In the genomic region with DNA sequence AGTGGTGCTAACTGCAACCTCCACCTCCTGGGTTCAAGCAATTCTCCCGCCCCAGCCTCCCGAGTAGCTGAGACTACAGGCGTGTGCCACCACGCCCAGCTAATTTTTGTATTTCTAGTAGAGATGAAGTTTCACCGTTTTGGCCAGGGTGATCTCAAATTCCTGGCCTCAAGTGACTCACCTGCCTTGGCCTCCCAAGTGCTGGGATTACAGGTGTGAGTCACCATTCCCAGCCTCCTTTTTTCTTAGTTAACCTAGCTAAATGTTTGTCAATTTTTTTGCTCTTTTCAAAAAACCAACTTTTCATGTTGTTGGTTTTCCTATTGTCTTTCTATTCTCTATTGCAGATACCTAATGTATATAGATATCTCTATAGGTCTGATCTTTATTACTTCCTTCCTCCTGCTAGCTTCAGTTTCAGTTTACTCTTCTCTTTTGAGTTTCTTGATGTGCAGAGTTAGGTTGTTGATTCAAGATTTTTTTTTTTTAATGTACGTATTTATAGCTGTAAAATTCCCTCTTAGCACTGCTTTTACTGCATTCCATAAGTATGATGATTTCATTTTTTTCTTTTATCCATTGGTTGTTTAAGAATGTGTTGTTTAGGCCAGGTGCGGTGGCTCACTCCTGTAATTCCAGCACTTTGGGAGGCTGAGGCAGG, we compare ENCODE assay signal across 13 cellular contexts. TPM values are rescaled to one million over a fixed set of nuclear protein-coding genes. Genes with fewer than 3 reads are reported as not detected.
A peak's percentile ranks its signal among the peaks of the same experiment; 100 is the strongest.
DNase-seq lines count a peak whose midpoint lies in the region; ATAC-seq, FAIRE-seq and TF ChIP-seq lines count a peak whose summit lies in the region.
"Had no signal": no experiment of that assay in that cellular context is flagged by ENCODE, and none has a peak within 500 bp of the region (broad histone marks: within the 10 kb centered on the region; RNA-seq: fewer than 3 reads in every experiment).

No MANE protein-coding gene starts in this region.

- FAIRE-seq in colon (lab: Jason Lieb, UNC), result peak; percentile 5

- POLR2A ChIA-PET in MCF 10A (lab: Yijun Ruan, JAX), result interaction anchor here (1.1 kb wide), 1 partner anchor 154 kb away, joined by 3 read pairs; the partner anchor contains the start of gene NINJ1

- no peak overlapping the region for H3K4me3 ChIP-seq in breast epithelium

- H3K4me1 ChIP-seq in breast epithelium, result no peaks in the 10 kb centered on the region
- H3K4me1 ChIP-seq: parathyroid adenoma had no signal

- H3K9me3 ChIP-seq in breast epithelium, result peaks cover 0 to 14% of the 10 kb centered on the region in 2 donors

- no peak overlapping the region for H3K27ac ChIP-seq in breast epithelium
- H3K27ac ChIP-seq: parathyroid adenoma had no signal

- H3K9me3 Mint-ChIP-seq in MCF 10A (ENCODE audit: unreplicated experiment) (peaks cover 17% of the 10 kb centered on the region), mesothelial cell of epicardium (peaks cover 32% of the 10 kb centered on the region)
- peaks cover 34% of the 10 kb centered on the region for H3K9me3 Mint-ChIP-seq in T-helper 2 cell treated with Interferon-gamma antibody and Interleukin-4, amounts not matched to agents 5 μg/mL and 100 μg/mL, for 36 hours

- DNase-seq in MCF 10A (ENCODE audit: unreplicated experiment) (peak; percentile 15), breast epithelium (ENCODE audit: low spot score in 2 of 2) (no peak), mesothelial cell of epicardium (ENCODE audit: low spot score in 2 of 2, unreplicated experiment in 2 of 2) (no peak), globus pallidus (ENCODE audit: low spot score) (no peak)
- DNase-seq in T-helper 2 cell treated with Interferon-gamma antibody and Interleukin-4, amounts not matched to agents 5 μg/mL and 100 μg/mL, for 36 hours (ENCODE audit: low spot score), result no peak
- no peak for DNase-seq in effector CD8-positive, alpha-beta T cell (lab: John Stamatoyannopoulos, UW)
- DNase-seq: activated CD4-positive, CD25-positive, alpha-beta regulatory T cell; amniotic stem cell; mesendoderm; NCI-H510A had no signal

- intact Hi-C loops in MCF 10A (cut with micrococcal nuclease) (no loop called here), breast epithelium (cut with DNase I; ENCODE audit: low total_unique reads) (no loop called here)

- TF ChIP-seq CTCF in MCF 10A (IDR thresholded peaks at IDR 0.05; ENCODE audit: unreplicated experiment) (no peak), breast epithelium (IDR thresholded peaks at IDR 0.05) (no peak), mesothelial cell of epicardium (IDR thresholded peaks at IDR 0.05; ENCODE audit: unreplicated experiment) (no peak)

- H3K36me3 Mint-ChIP-seq in MCF 10A (ENCODE audit: insufficient read depth, unreplicated experiment), result no peaks in the 10 kb centered on the region
- peaks cover 84% of the 10 kb centered on the region for H3K36me3 Mint-ChIP-seq in T-helper 2 cell treated with Interferon-gamma antibody and Interleukin-4, amounts not matched to agents 5 μg/mL and 100 μg/mL, for 36 hours (ENCODE audit: low read depth)
- peaks cover 40% of the 10 kb centered on the region for H3K36me3 Mint-ChIP-seq in mesothelial cell of epicardium

- BruUV-seq in MCF 10A (replicated peaks; lab: Mats Ljungman, UMichigan), result no TSS peak

- TF ChIP-seq POLR2A in breast epithelium (IDR thresholded peaks at IDR 0.05), result no peak

- H3K4me1 Mint-ChIP-seq in MCF 10A (ENCODE audit: insufficient read depth, unreplicated experiment) (no peaks in the 10 kb centered on the region), mesothelial cell of epicardium (peaks cover 37% of the 10 kb centered on the region)
- peaks cover 38% of the 10 kb centered on the region for H3K4me1 Mint-ChIP-seq in T-helper 2 cell treated with Interferon-gamma antibody and Interleukin-4, amounts not matched to agents 5 μg/mL and 100 μg/mL, for 36 hours (ENCODE audit: low read depth)

- ATAC-seq in GM21576 (IDR thresholded peaks at IDR 0.05; ENCODE audit: unreplicated experiment), result no peak

- H3K27ac Mint-ChIP-seq in MCF 10A (ENCODE audit: low read depth, unreplicated experiment) (no peak overlapping the region), mesothelial cell of epicardium (no peak overlapping the region)
- H3K27ac Mint-ChIP-seq in T-helper 2 cell treated with Interferon-gamma antibody and Interleukin-4, amounts not matched to agents 5 μg/mL and 100 μg/mL, for 36 hours, result peak overlapping the region; percentile 83

- no peaks in the 10 kb centered on the region for H3K36me3 ChIP-seq in breast epithelium

- CTCF ChIA-PET in MCF 10A (lab: Yijun Ruan, JAX), result interaction anchor here (0.6 to 1.2 kb wide), 3 partner anchors 23 to 319 kb away, joined by 3 to 4 read pairs (median 3); no protein-coding TSS in a partner anchor

- no peaks in the 10 kb centered on the region for H3K27me3 ChIP-seq in breast epithelium

- no peaks in the 10 kb centered on the region for H3K27me3 Mint-ChIP-seq in MCF 10A (ENCODE audit: insufficient read depth, unreplicated experiment)
- H3K27me3 Mint-ChIP-seq in T-helper 2 cell treated with Interferon-gamma antibody and Interleukin-4, amounts not matched to agents 5 μg/mL and 100 μg/mL, for 36 hours (ENCODE audit: low read depth), result no peaks in the 10 kb centered on the region
- no peaks in the 10 kb centered on the region for H3K27me3 Mint-ChIP-seq in mesothelial cell of epicardium (ENCODE audit: low read depth)

- no peak overlapping the region for H3K4me3 Mint-ChIP-seq in MCF 10A (ENCODE audit: unreplicated experiment)
- peak overlapping the region; percentile 75 for H3K4me3 Mint-ChIP-seq in T-helper 2 cell treated with Interferon-gamma antibody and Interleukin-4, amounts not matched to agents 5 μg/mL and 100 μg/mL, for 36 hours
- no peak overlapping the region for H3K4me3 Mint-ChIP-seq in mesothelial cell of epicardium

RNA-seq across cellular contexts. Expression of gene FGD3, which starts 32.9 kb away (rescaled TPM):
- total RNA-seq in MCF 10A (2022), result not detected in 2 replicates
- 10 to 100 TPM; 10.2 to 18.0 (median 10.4) TPM for total RNA-seq in breast epithelium
- total RNA-seq in mesothelial cell of epicardium, result 36.3 to 41.9 TPM (median 39.5 TPM) in 3 replicates

Comparison
In these comparisons a context has a peak if more than half of its experiments do, and no peak if none do; other contexts are left out.
1. RNA of gene FGD3, which starts 32.9 kb away (total RNA-seq): 36.3 to 41.9 TPM in mesothelial cell of epicardium and 10.2 to 18.0 TPM in breast epithelium; not detected in MCF 10A; every median in the first group is over 10 times any median in the second.